1 cellular context compared by ENCODE assay signal in the genomic region with DNA sequence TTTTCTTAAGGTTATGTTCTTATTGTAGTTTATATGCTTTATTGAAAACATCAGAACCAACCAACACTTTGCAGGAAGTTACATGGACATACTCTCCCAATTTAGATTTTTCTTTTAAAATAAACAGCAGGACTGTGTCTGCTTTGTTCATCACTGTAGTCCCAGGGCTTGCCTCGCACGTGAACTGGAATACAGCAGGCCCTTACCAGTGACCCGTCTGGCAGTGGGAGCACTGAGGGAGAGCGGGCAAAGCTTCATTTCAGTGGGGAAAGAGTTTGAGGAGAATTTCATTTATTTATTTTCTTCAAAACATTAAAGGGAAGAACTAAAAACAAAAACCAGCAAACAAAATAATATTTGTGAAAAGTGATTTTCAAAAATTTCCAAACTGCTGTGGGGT.
TF ChIP-seq lines count a peak whose summit lies in the region.

No MANE protein-coding gene starts in this region.

TF ChIP-seq in WTC11, 78 proteins besides CTCF, POLR2A, EP300 and RAD21 (continued from another document):
- TF ChIP-seq ZNF317 (CRISPR knock-in tag; IDR thresholded peaks at IDR 0.05; ENCODE audit: borderline replicate concordance, low read depth) (no peak), NR1H2 (CRISPR knock-in tag; IDR thresholded peaks at IDR 0.05) (no peak), CREB1 (CRISPR knock-in tag; IDR thresholded peaks at IDR 0.05) (no peak), ZNF423 (CRISPR knock-in tag; IDR thresholded peaks at IDR 0.05) (no peak), NFYB (CRISPR knock-in tag; conservative IDR thresholded peaks at IDR 0.05; ENCODE audit: low read depth) (no peak), ESRRA (CRISPR knock-in tag; IDR thresholded peaks at IDR 0.05; ENCODE audit: borderline replicate concordance) (no peak), NFATC4 (CRISPR knock-in tag; IDR thresholded peaks at IDR 0.05) (no peak)
- TF ChIP-seq, protein P1, sequence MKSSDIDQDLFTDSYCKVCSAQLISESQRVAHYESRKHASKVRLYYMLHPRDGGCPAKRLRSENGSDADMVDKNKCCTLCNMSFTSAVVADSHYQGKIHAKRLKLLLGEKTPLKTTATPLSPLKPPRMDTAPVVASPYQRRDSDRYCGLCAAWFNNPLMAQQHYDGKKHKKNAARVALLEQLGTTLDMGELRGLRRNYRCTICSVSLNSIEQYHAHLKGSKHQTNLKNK (CRISPR knock-in tag; IDR thresholded peaks at IDR 0.05) = no peak
- TF ChIP-seq, protein P2, sequence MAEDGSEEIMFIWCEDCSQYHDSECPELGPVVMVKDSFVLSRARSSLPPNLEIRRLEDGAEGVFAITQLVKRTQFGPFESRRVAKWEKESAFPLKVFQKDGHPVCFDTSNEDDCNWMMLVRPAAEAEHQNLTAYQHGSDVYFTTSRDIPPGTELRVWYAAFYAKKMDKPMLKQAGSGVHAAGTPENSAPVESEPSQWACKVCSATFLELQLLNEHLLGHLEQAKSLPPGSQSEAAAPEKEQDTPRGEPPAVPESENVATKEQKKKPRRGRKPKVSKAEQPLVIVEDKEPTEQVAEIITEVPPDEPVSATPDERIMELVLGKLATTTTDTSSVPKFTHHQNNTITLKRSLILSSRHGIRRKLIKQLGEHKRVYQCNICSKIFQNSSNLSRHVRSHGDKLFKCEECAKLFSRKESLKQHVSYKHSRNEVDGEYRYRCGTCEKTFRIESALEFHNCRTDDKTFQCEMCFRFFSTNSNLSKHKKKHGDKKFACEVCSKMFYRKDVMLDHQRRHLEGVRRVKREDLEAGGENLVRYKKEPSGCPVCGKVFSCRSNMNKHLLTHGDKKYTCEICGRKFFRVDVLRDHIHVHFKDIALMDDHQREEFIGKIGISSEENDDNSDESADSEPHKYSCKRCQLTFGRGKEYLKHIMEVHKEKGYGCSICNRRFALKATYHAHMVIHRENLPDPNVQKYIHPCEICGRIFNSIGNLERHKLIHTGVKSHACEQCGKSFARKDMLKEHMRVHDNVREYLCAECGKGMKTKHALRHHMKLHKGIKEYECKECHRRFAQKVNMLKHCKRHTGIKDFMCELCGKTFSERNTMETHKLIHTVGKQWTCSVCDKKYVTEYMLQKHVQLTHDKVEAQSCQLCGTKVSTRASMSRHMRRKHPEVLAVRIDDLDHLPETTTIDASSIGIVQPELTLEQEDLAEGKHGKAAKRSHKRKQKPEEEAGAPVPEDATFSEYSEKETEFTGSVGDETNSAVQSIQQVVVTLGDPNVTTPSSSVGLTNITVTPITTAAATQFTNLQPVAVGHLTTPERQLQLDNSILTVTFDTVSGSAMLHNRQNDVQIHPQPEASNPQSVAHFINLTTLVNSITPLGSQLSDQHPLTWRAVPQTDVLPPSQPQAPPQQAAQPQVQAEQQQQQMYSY (CRISPR knock-in tag; IDR thresholded peaks at IDR 0.05) = no peak
- TF ChIP-seq, protein P3, sequence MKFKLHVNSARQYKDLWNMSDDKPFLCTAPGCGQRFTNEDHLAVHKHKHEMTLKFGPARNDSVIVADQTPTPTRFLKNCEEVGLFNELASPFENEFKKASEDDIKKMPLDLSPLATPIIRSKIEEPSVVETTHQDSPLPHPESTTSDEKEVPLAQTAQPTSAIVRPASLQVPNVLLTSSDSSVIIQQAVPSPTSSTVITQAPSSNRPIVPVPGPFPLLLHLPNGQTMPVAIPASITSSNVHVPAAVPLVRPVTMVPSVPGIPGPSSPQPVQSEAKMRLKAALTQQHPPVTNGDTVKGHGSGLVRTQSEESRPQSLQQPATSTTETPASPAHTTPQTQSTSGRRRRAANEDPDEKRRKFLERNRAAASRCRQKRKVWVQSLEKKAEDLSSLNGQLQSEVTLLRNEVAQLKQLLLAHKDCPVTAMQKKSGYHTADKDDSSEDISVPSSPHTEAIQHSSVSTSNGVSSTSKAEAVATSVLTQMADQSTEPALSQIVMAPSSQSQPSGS (CRISPR knock-in tag; IDR thresholded peaks at IDR 0.05; ENCODE audit: borderline replicate concordance, low read depth) = no peak
- TF ChIP-seq, protein P4, sequence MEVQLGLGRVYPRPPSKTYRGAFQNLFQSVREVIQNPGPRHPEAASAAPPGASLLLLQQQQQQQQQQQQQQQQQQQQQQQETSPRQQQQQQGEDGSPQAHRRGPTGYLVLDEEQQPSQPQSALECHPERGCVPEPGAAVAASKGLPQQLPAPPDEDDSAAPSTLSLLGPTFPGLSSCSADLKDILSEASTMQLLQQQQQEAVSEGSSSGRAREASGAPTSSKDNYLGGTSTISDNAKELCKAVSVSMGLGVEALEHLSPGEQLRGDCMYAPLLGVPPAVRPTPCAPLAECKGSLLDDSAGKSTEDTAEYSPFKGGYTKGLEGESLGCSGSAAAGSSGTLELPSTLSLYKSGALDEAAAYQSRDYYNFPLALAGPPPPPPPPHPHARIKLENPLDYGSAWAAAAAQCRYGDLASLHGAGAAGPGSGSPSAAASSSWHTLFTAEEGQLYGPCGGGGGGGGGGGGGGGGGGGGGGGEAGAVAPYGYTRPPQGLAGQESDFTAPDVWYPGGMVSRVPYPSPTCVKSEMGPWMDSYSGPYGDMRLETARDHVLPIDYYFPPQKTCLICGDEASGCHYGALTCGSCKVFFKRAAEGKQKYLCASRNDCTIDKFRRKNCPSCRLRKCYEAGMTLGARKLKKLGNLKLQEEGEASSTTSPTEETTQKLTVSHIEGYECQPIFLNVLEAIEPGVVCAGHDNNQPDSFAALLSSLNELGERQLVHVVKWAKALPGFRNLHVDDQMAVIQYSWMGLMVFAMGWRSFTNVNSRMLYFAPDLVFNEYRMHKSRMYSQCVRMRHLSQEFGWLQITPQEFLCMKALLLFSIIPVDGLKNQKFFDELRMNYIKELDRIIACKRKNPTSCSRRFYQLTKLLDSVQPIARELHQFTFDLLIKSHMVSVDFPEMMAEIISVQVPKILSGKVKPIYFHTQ (CRISPR knock-in tag; IDR thresholded peaks at IDR 0.05) = no peak
- TF ChIP-seq, protein P5, sequence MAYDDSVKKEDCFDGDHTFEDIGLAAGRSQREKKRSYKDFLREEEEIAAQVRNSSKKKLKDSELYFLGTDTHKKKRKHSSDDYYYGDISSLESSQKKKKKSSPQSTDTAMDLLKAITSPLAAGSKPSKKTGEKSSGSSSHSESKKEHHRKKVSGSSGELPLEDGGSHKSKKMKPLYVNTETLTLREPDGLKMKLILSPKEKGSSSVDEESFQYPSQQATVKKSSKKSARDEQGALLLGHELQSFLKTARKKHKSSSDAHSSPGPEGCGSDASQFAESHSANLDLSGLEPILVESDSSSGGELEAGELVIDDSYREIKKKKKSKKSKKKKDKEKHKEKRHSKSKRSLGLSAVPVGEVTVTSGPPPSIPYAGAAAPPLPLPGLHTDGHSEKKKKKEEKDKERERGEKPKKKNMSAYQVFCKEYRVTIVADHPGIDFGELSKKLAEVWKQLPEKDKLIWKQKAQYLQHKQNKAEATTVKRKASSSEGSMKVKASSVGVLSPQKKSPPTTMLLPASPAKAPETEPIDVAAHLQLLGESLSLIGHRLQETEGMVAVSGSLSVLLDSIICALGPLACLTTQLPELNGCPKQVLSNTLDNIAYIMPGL (CRISPR knock-in tag; IDR thresholded peaks at IDR 0.05) = no peak
